8 cellular contexts compared by ENCODE assay signal in genomic region chr7:143299840-143300239, GRCh38. TPM values are rescaled to one million over a fixed set of nuclear protein-coding genes. Genes with fewer than 3 reads are reported as not detected.
A peak's percentile ranks its signal among the peaks of the same experiment; 100 is the strongest.
DNase-seq lines count a peak whose midpoint lies in the region; ATAC-seq and TF ChIP-seq lines count a peak whose summit lies in the region.

No MANE protein-coding gene starts in this region.

- peak; percentile 51 for TF ChIP-seq RAD21 in SK-N-SH (IDR thresholded peaks at IDR 0.05; ENCODE audit: low read length)

- TF ChIP-seq EP300 in SK-N-SH (IDR thresholded peaks at IDR 0.05; ENCODE audit: borderline replicate concordance in 1 of 2, low read depth in 1 of 2, low read length in 1 of 2), result no peak

- H3K9me2 ChIP-seq in SK-N-SH, result no peaks in the 10 kb centered on the region

- no peak overlapping the region for H3K4me3 ChIP-seq in A673 (ENCODE audit: low read depth, low read length, poor library complexity, severe bottlenecking)
- H3K4me3 ChIP-seq in SK-N-SH (ENCODE audit: low read depth in 2 of 2, low read length in 1 of 2), result no peak overlapping the region

- H3K4me1 ChIP-seq in A673 (ENCODE audit: insufficient read depth, low read length, poor library complexity, severe bottlenecking), result peaks cover 28% of the 10 kb centered on the region
- peaks cover 0 to 26% of the 10 kb centered on the region in 2 experiments; a peak in 3 of 4 replicates for H3K4me1 ChIP-seq in SK-N-SH (ENCODE audit: control insufficient read depth in 1 of 2, insufficient read depth in 2 of 2, low read depth in 1 of 2, low read length in 1 of 2)

- peaks cover 20% of the 10 kb centered on the region for H3F3A ChIP-seq in SK-N-SH (replicated peaks; ENCODE audit: insufficient read depth)

- H2AFZ ChIP-seq in SK-N-SH (ENCODE audit: low read depth), result no peak overlapping the region

- POLR2A ChIA-PET in A673 (lab: Charles Lee; ENCODE audit: low non-redundant PET), result no interaction called here
- POLR2A ChIA-PET in SK-N-SH (lab: Yijun Ruan, JAX), result interaction anchor here (1.1 kb wide), 1 partner anchor 12 kb away, joined by 3 read pairs; the partner anchor contains the start of gene CASP2

- peaks cover 17% of the 10 kb centered on the region; the same call in 1 of the 2 replicates for H3K79me2 ChIP-seq in SK-N-SH (ENCODE audit: insufficient read depth)

- H3K27me3 ChIP-seq in A673 (replicated peaks; ENCODE audit: insufficient read depth, low read depth, low read length, poor library complexity) (no peaks in the 10 kb centered on the region), SK-N-SH (ENCODE audit: insufficient read depth) (no peaks in the 10 kb centered on the region)

- no TSS peak for BruUV-seq in A673 (replicated peaks; lab: Mats Ljungman, UMichigan)

- intact Hi-C loops in A673 (cut with micrococcal nuclease; ENCODE audit: unreplicated experiment), result loop anchor here (5.0 kb wide), 1 partner anchor 77 kb away; no protein-coding TSS in a partner anchor

- DNase-seq in A673 (ENCODE audit: low spot score), result peak; percentile 47
- peak; percentile 72 for DNase-seq in SK-N-SH
- DNase-seq in activated naive CD8-positive, alpha-beta T cell treated with anti-CD3 and anti-CD28 coated beads, Interleukin-2, amount 50 U/mL, for 16 hours (ENCODE audit: low read depth, low spot score), result peak; percentile 21
- peak; percentile 62 for DNase-seq in left kidney (ENCODE audit: low read depth, low spot score)
- peak; percentile 68 for DNase-seq in stimulated activated CD8-positive, alpha-beta memory T cell treated with anti-CD3 and anti-CD28 coated beads, Interleukin-4, amount 100 ng/mL, for 48 hours
- DNase-seq in NCI-H2107 treated with DMSO at 0.1 percent for 48 hours (lab: John Stamatoyannopoulos, UW; ENCODE audit: unreplicated experiment), result no peak
- DNase-seq in middle frontal gyrus (ENCODE audit: extremely low spot score, low spot score), result no peak

- H3K4me2 ChIP-seq in SK-N-SH, result no peak overlapping the region

- H3K27ac ChIP-seq in A673 (ENCODE audit: low read depth, low read length, poor library complexity, severe bottlenecking), result no peak overlapping the region
- peak overlapping the region in 1 of 2 experiments; percentile 1; a peak in 1 of 4 replicates for H3K27ac ChIP-seq in SK-N-SH (ENCODE audit: low read depth in 2 of 2, low read length in 1 of 2)

- TF ChIP-seq CTCF in A673 (conservative IDR thresholded peaks at IDR 0.05; ENCODE audit: low read depth, low read length), result peak; percentile 80
- TF ChIP-seq CTCF in SK-N-SH (IDR thresholded peaks at IDR 0.05), result peak; percentile 69

- H3K36me3 ChIP-seq in A673 (ENCODE audit: insufficient read depth, low read length, poor library complexity, severe bottlenecking), result peaks cover 80% of the 10 kb centered on the region
- H3K36me3 ChIP-seq in SK-N-SH (replicated peaks in 1 of 2; ENCODE audit: control insufficient read depth in 1 of 2, insufficient read depth in 2 of 2, low read length in 1 of 2), result peaks cover 93 to 95% of the 10 kb centered on the region in 2 experiments

- no peak overlapping the region for H3K9ac ChIP-seq in SK-N-SH

- 90% methylated on average over 8 of the region's 8 CpGs for WGBS in SK-N-SH (ENCODE audit: low lambda C conversion rate)

- ATAC-seq in GM18868 (IDR thresholded peaks at IDR 0.05; ENCODE audit: unreplicated experiment), result peak; percentile 55

- H3K9me3 ChIP-seq in A673 (ENCODE audit: low read depth, low read length, poor library complexity, severe bottlenecking), result no peaks in the 10 kb centered on the region
- no peaks in the 10 kb centered on the region for H3K9me3 ChIP-seq in SK-N-SH

- CTCF ChIA-PET in A673 (lab: Charles Lee) (interaction anchor here (0.7 kb wide), 2 partner anchors 22 to 59 kb away, joined by 3 to 4 read pairs; no protein-coding TSS in a partner anchor), SK-N-SH (lab: Yijun Ruan, JAX) (interaction anchor here (0.6 to 7.0 kb wide), 30 partner anchors 8 to 98 kb away, joined by 3 to 60 read pairs (median 4); partner anchors contain the start of genes CASP2, CLCN1 and GSTK1)

- peaks cover 16% of the 10 kb centered on the region for H4K20me1 ChIP-seq in SK-N-SH (ENCODE audit: insufficient read depth)

TF ChIP-seq in SK-N-SH, 30 proteins besides CTCF, POLR2A, EP300 and RAD21:
- TF ChIP-seq RXRA (IDR thresholded peaks at IDR 0.05; ENCODE audit: borderline replicate concordance, low read depth), result no peak
- peak; percentile 53 for TF ChIP-seq SMC3 (IDR thresholded peaks at IDR 0.05; ENCODE audit: low read depth, low read length)

RNA-seq across cellular contexts. Expression of gene CASP2, which starts 11.7 kb away (rescaled TPM):
- 57.8 and 76.8 TPM in 2 replicates for total RNA-seq in A673 (2021)
- polyA plus RNA-seq in SK-N-SH (2012; rRNA removed), result 19.7 and 22.3 TPM in 2 replicates
- 13.1 and 15.6 TPM in 2 replicates for polyA plus RNA-seq in SK-N-SH (2012; cell fraction: cytosol; rRNA removed)
- polyA plus RNA-seq in SK-N-SH (2012; cell fraction: nucleus; rRNA removed), result 29.2 and 44.4 TPM in 2 replicates

RNA-seq across cellular contexts. Expression of gene TMEM139, which starts 15.1 kb away (rescaled TPM):
- total RNA-seq in A673 (2021), result not detected in 2 replicates
- polyA plus RNA-seq in SK-N-SH (2012; rRNA removed), result 0.05 and 0.19 TPM in 2 replicates
- polyA plus RNA-seq in SK-N-SH (2012; cell fraction: cytosol; rRNA removed), result 0.07 and 0.14 TPM in 2 replicates
- 0.15 and 0.36 TPM in 2 replicates for polyA plus RNA-seq in SK-N-SH (2012; cell fraction: nucleus; rRNA removed)

RNA-seq across cellular contexts. Expression of gene CLCN1, which starts 16.1 kb away (rescaled TPM):
- not detected in 2 replicates for total RNA-seq in A673 (2021)
- polyA plus RNA-seq in SK-N-SH (2012; rRNA removed), result 0.10 and 0.12 TPM in 2 replicates
- polyA plus RNA-seq in SK-N-SH (2012; cell fraction: cytosol; rRNA removed), result 0.06 and 0.12 TPM in 2 replicates
- polyA plus RNA-seq in SK-N-SH (2012; cell fraction: nucleus; rRNA removed), result 0.07 and 0.08 TPM in 2 replicates

RNA-seq across cellular contexts. Expression of gene GSTK1, which starts 36.6 kb away (rescaled TPM):
- 43.1 and 50.8 TPM in 2 replicates for total RNA-seq in A673 (2021)
- polyA plus RNA-seq in SK-N-SH (2012; rRNA removed), result 299 and 354 TPM in 2 replicates
- 210 and 257 TPM in 2 replicates for polyA plus RNA-seq in SK-N-SH (2012; cell fraction: cytosol; rRNA removed)
- 826 and 869 TPM in 2 replicates for polyA plus RNA-seq in SK-N-SH (2012; cell fraction: nucleus; rRNA removed)

Comparison
In these comparisons a context has a peak if more than half of its experiments do, and no peak if none do; other contexts are left out.
1. DNase-seq: peak in A673 (single experiment), SK-N-SH (single experiment), activated naive CD8-positive, alpha-beta T cell treated with anti-CD3 and anti-CD28 coated beads, Interleukin-2, amount 50 U/mL, for 16 hours (single experiment), left kidney (single experiment) and stimulated activated CD8-positive, alpha-beta memory T cell treated with anti-CD3 and anti-CD28 coated beads, Interleukin-4, amount 100 ng/mL, for 48 hours (single experiment); none in NCI-H2107 treated with DMSO at 0.1 percent for 48 hours (single experiment) and middle frontal gyrus (single experiment).